8 cellular contexts compared by ENCODE assay signal in genomic region chr17:29592850-29593545, GRCh38. TPM values are rescaled to one million over a fixed set of nuclear protein-coding genes. Genes with fewer than 3 reads are reported as not detected.
DNase-seq lines count a peak whose midpoint lies in the region; ATAC-seq and TF ChIP-seq lines count a peak whose summit lies in the region.

Gene ANKRD13B, plus strand, starts transcription at chr17:29593132. Its CDS starts 490 bp downstream, at chr17:29593622.

- peaks cover 40% of the 10 kb centered on the region for H3K4me1 Mint-ChIP-seq in CD4-positive, alpha-beta T cell (ENCODE audit: low read depth)

- peak within 1 kb of the TSS; percentile 70 to 94 (median 78) for H3K4me3 ChIP-seq in breast epithelium
- H3K4me3 ChIP-seq in left lung = peak within 1 kb of the TSS; percentile 53 to 68

- peak within 1 kb of the TSS; percentile 92 for H3K4me3 Mint-ChIP-seq in CD4-positive, alpha-beta T cell

- no peaks in the 10 kb centered on the region for H3K9me3 Mint-ChIP-seq in CD4-positive, alpha-beta T cell

- intact Hi-C loops in CD4-positive, alpha-beta T cell (cut with DNase I, micrococcal nuclease) = no loop called here
- intact Hi-C loops in breast epithelium (cut with DNase I; ENCODE audit: low total_unique reads) (no loop called here), left lung (cut with DNase I) (no loop called here)

- peaks cover 4% of the 10 kb centered on the region for H3K36me3 Mint-ChIP-seq in CD4-positive, alpha-beta T cell (ENCODE audit: low read depth)

- TF ChIP-seq CTCF in CD4-positive, alpha-beta T cell (IDR thresholded peaks at IDR 0.05) = no peak
- TF ChIP-seq CTCF in breast epithelium (IDR thresholded peaks at IDR 0.05) (no peak), left lung (IDR thresholded peaks at IDR 0.05) (no peak)

- peak within 1 kb of the TSS; percentile 18 for H3K27ac Mint-ChIP-seq in CD4-positive, alpha-beta T cell

- H3K4me1 ChIP-seq in breast epithelium (peaks cover 7 to 31% of the 10 kb centered on the region in 2 donors), left lung (peaks cover 33 to 53% of the 10 kb centered on the region in 2 donors)

- H3K27me3 Mint-ChIP-seq in CD4-positive, alpha-beta T cell = no peaks in the 10 kb centered on the region

- no peaks in the 10 kb centered on the region for H3K27me3 ChIP-seq in CD4-positive, alpha-beta T cell (ENCODE audit: control insufficient read depth, insufficient read depth, low read length)
- H3K27me3 ChIP-seq in breast epithelium = no peaks in the 10 kb centered on the region
- peaks cover 0 to 46% of the 10 kb centered on the region in 2 donors for H3K27me3 ChIP-seq in left lung

- POLR2A ChIA-PET in CD4-positive, alpha-beta T cell (lab: Charles Lee) = interaction anchor here (1.0 to 3.2 kb wide), 7 partner anchors 20 to 337 kb away, joined by 3 to 29 read pairs (median 3); partner anchors contain the start of gene SSH2

- ATAC-seq in CD4-positive, alpha-beta T cell (ENCODE audit: poor library complexity) = no peak
- ATAC-seq in left lung (peak; percentile 2), GM18498 (IDR thresholded peaks at IDR 0.05; ENCODE audit: unreplicated experiment) (no peak)

- no peaks in the 10 kb centered on the region for H3K36me3 ChIP-seq in breast epithelium
- H3K36me3 ChIP-seq in left lung = no peaks in the 10 kb centered on the region

- CTCF ChIA-PET in CD4-positive, alpha-beta T cell (lab: Charles Lee) = interaction anchor here (1.2 to 4.9 kb wide), 5 partner anchors 8 to 113 kb away, joined by 3 to 96 read pairs (median 7); no protein-coding TSS in a partner anchor

- H3K27ac ChIP-seq in CD4-positive, alpha-beta T cell (ENCODE audit: low read depth, low read length) = no peak within 1 kb of the TSS
- H3K27ac ChIP-seq in breast epithelium (peak within 1 kb of the TSS; percentile 76 to 78), left lung (peak within 1 kb of the TSS; percentile 73 to 80)

- H3K9me3 ChIP-seq in CD4-positive, alpha-beta T cell (ENCODE audit: control insufficient read depth, low read length) = no peaks in the 10 kb centered on the region
- H3K9me3 ChIP-seq in breast epithelium = no peaks in the 10 kb centered on the region
- H3K9me3 ChIP-seq in left lung = no peaks in the 10 kb centered on the region

- TF ChIP-seq POLR2A in breast epithelium (IDR thresholded peaks at IDR 0.05) = no peak

- DNase-seq in CD4-positive, alpha-beta T cell = peak in 1 of 10 experiments; percentile 31
- DNase-seq in HT1080 (ENCODE audit: low read depth) = peak; percentile 35
- peak; percentile 52 for DNase-seq in RPMI8226
- no peak for DNase-seq in breast epithelium (ENCODE audit: low spot score in 2 of 2)
- no peak for DNase-seq in left lung
- DNase-seq in stimulated activated CD8-positive, alpha-beta memory T cell treated with anti-CD3 and anti-CD28 coated beads, Interleukin-4, amount 100 ng/mL, for 48 hours = peak; percentile 74
- no peak for DNase-seq in COLO829 (ENCODE audit: low spot score)

RNA-seq across cellular contexts. Expression of gene ANKRD13B, which starts in this region (rescaled TPM):
- 1 to 10 TPM; 2.1 to 3.0 TPM for total RNA-seq in CD4-positive, alpha-beta T cell
- 14.2 and 17.9 TPM in 2 replicates for total RNA-seq in HT1080 (2014; rRNA removed; shearing (Covaris generic))
- polyA plus RNA-seq in HT1080 (2015; cell fraction: cytosol; rRNA removed) = 8.9 and 9.9 TPM in 2 replicates
- polyA plus RNA-seq in HT1080 (2015; cell fraction: nucleus; rRNA removed) = 40.1 and 44.1 TPM in 2 replicates
- total RNA-seq in breast epithelium (10 to 100 TPM in 1 of 3 donors, 1 to 10 TPM in 2; 8.5 to 13.0 (median 9.2) TPM), left lung (10 to 100 TPM in 1 of 2 donors, 1 to 10 TPM in 1; 8.8 to 10.2 TPM)

Comparison
In these comparisons a context has a peak if more than half of its experiments do, and no peak if none do; other contexts are left out.
1. DNase-seq: peak in HT1080 (single experiment), RPMI8226 (single experiment) and stimulated activated CD8-positive, alpha-beta memory T cell treated with anti-CD3 and anti-CD28 coated beads, Interleukin-4, amount 100 ng/mL, for 48 hours (single experiment); none in breast epithelium (0 of 2), left lung (0 of 2) and COLO829 (single experiment).